ENCODE assay signal across 1 cellular context in the genomic region with DNA sequence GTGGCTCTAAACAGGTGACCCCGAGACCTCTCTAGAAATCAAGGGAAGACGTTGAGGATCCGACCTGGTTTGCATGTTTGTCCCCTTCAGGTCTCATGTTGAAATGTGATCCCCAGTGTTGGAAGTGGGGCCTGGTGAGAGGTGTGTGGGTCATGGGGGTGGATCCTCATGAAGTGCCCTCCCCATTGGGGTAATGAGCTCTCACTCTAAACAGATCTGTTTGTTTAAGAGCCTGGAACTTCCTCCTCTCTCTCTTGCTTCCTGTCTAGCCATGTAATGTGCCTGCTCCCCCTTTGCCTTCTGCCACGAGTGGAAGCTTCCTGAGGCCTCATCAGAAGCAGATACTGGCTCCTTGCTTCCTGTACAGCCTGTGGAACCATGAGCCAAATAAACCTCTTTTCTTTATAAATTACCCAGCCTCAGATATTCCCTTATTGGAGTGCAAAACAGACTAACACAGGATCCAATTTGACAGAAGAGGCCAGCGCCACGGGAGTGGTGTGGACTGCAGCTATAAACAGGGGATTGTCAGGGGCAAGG.
TF ChIP-seq lines count a peak whose summit lies in the region.

No MANE protein-coding gene starts in this region.

TF ChIP-seq in K562, 482 proteins besides CTCF, POLR2A, EP300 and RAD21:
- TF ChIP-seq, protein P1, sequence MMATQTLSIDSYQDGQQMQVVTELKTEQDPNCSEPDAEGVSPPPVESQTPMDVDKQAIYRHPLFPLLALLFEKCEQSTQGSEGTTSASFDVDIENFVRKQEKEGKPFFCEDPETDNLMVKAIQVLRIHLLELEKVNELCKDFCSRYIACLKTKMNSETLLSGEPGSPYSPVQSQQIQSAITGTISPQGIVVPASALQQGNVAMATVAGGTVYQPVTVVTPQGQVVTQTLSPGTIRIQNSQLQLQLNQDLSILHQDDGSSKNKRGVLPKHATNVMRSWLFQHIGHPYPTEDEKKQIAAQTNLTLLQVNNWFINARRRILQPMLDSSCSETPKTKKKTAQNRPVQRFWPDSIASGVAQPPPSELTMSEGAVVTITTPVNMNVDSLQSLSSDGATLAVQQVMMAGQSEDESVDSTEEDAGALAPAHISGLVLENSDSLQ (IDR thresholded peaks at IDR 0.05), result peak; percentile 66; the same call in 1 of the 2 replicates
- no peak for TF ChIP-seq ZFPM2 (CRISPR knock-in tag; IDR thresholded peaks at IDR 0.05)
- peak; percentile 32 for TF ChIP-seq ZNF316 (IDR thresholded peaks at IDR 0.05)
- TF ChIP-seq ZNF766 (CRISPR knock-in tag; conservative IDR thresholded peaks at IDR 0.05), result peak; percentile 96
- peak in 1 of 2 experiments; percentile 44; a peak in 1 of 4 replicates for TF ChIP-seq TRIM24 (IDR thresholded peaks at IDR 0.05)
